ENCODE assay signal across 16 cellular contexts in the genomic region with DNA sequence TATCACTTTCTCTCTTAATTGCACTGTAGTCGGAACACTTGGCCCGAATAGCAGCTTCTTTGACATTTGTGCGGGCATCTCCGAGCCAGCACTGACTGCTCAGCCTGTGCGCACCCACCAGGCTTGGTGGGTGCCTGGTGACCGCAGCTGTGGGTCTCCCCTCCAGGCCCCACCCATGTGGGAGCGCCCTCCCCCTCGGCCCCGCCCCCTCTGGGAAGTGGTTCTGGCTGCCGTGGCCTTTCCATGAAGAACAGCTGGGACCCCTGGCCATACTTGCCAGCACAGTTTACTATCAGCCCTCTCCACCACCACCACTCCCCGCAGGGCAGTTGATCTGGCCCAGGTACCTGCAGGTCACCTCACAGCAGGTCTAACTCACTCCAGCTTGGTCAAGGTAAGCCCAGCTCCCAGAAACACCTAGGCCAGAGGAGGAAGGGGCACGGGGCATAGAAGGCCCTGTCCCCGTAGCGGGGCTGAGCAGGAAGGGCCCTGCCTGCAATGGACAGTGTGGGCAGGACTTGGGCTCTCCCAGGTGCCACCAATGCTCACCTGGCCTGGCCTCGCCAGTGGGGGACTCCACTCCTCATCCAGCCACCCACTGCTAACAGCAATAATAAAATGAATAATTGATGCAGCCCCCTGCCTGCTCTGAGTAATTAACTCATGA.
"Had no signal": no experiment of that assay in that cellular context is flagged by ENCODE, and none has a peak within 500 bp of the region (broad histone marks: within the 10 kb centered on the region; RNA-seq: fewer than 3 reads in every experiment).

No MANE protein-coding gene starts in this region.

- DNase-seq: activated CD4-positive, alpha-beta memory T cell treated with anti-CD3 and anti-CD28 coated beads for 36 hours; activated CD4-positive, CD25-positive, alpha-beta regulatory T cell treated with anti-CD3 and anti-CD28 coated beads, Interleukin-2, amount 50 U/mL, for 72 hours; activated effector memory CD4-positive, alpha-beta T cell treated with Interleukin-2 at 50 U/mL for 16 hours; activated naive CD4-positive, alpha-beta T cell treated with anti-CD3 and anti-CD28 coated beads, Interleukin-2, amount 50 U/mL, for 16 hours; activated T-cell treated with anti-CD3 and anti-CD28 coated beads, Interleukin-2, amount 50 U/mL, for 4 hours; glutamatergic neuron; kidney glomerular epithelial cell; mesendoderm; occipital lobe; psoas muscle; T-helper 1 cell; T1000; uterus had no signal

- H3K27ac Mint-ChIP-seq: activated CD4-positive, alpha-beta memory T cell treated with anti-CD3 and anti-CD28 coated beads for 36 hours; natural killer cell treated with Interleukin-12 subunit alpha and Interleukin-12 subunit beta and Interleukin-15 and Interleukin-18, amount 100 ng/mL, for 72 hours had no signal

- H3K36me3 Mint-ChIP-seq: activated CD4-positive, alpha-beta memory T cell treated with anti-CD3 and anti-CD28 coated beads for 36 hours; natural killer cell treated with Interleukin-12 subunit alpha and Interleukin-12 subunit beta and Interleukin-15 and Interleukin-18, amount 100 ng/mL, for 72 hours had no signal

- H3K27ac ChIP-seq: adrenal gland, psoas muscle, uterus had no signal

- H3K4me3 ChIP-seq: adrenal gland, psoas muscle, uterus had no signal

- H3K9me3 ChIP-seq: adrenal gland, psoas muscle, uterus had no signal

- H3K36me3 ChIP-seq: adrenal gland, uterus had no signal

- H3K4me3 Mint-ChIP-seq: activated CD4-positive, alpha-beta memory T cell treated with anti-CD3 and anti-CD28 coated beads for 36 hours; activated T-cell treated with anti-CD3 and anti-CD28 coated beads, Interleukin-2, amount 50 U/mL, for 4 hours; natural killer cell treated with Interleukin-12 subunit alpha and Interleukin-12 subunit beta and Interleukin-15 and Interleukin-18, amount 100 ng/mL, for 72 hours had no signal

- H3K4me1 ChIP-seq: adrenal gland had no signal

- H3K9me3 Mint-ChIP-seq: activated CD4-positive, alpha-beta memory T cell treated with anti-CD3 and anti-CD28 coated beads for 36 hours; activated T-cell treated with anti-CD3 and anti-CD28 coated beads, Interleukin-2, amount 50 U/mL, for 4 hours; natural killer cell treated with Interleukin-12 subunit alpha and Interleukin-12 subunit beta and Interleukin-15 and Interleukin-18, amount 100 ng/mL, for 72 hours had no signal

- H3K27me3 ChIP-seq: uterus had no signal

- ATAC-seq: activated T-cell treated with anti-CD3 and anti-CD28 coated beads, Interleukin-2, amount 50 U/mL, for 4 hours; natural killer cell treated with Interleukin-12 subunit alpha and Interleukin-12 subunit beta and Interleukin-15 and Interleukin-18, amount 100 ng/mL, for 72 hours; psoas muscle; sciatic nerve had no signal
